Comparison of ENCODE assay signal across 8 cellular contexts in the genomic region with DNA sequence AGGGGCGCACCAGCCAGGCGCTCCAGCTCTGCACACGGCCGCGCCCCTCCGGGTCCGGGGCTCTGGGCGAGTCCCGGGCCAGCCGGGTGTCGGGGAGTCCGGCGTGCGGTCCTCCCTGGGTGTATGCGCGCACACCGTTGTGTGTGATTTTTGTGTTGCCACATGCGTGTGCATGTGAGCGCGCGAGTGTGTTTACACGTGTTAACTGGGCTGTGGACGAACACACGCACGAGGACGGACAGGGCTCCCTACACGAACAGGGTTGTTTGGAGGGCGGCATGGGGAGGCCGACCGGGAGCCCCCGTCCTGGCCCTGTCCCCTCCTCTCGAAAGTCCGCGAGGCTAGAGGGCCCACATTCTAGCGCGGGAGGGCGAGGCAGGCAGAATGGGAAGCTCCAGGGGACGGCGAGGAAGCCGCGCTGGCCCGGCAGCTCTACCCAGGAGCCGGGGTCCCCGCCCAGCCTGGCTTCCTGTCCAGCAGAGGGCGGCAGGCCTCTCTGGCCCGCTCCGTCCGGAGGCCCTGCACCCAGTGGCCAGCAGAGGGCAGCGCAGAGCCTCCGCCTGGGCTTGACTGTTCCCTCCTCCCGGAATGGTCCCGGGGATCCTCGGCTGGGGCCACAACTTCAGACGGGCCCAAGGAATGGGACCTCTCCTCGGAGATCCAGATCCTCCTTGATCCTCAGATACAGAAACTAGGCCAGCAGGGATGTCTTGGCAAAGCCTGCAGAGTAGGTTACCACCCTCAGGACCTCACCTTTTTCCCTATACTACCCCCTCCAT. TPM values are rescaled to one million over a fixed set of nuclear protein-coding genes. Genes with fewer than 3 reads are reported as not detected.
DNase-seq lines count a peak whose midpoint lies in the region; ATAC-seq, FAIRE-seq and TF ChIP-seq lines count a peak whose summit lies in the region.

No MANE protein-coding gene starts in this region.

- peak; percentile 78 for FAIRE-seq in GM12892 (lab: Jason Lieb, UNC)

- peak; percentile 63 for ATAC-seq in HG03342 (IDR thresholded peaks at IDR 0.05; ENCODE audit: unreplicated experiment)

- no peak for TF ChIP-seq POLR2A in GM12892 (IDR thresholded peaks at IDR 0.05; ENCODE audit: low read depth, low read length)

- peak; percentile 99 for DNase-seq in 8988T
- peak; percentile 94 for DNase-seq in GM12892 (ENCODE audit: insufficient read length)
- DNase-seq in NCI-H82 treated with DMSO at 0.1 percent for 48 hours (lab: John Stamatoyannopoulos, UW; ENCODE audit: unreplicated experiment) = peak; percentile 44
- DNase-seq in activated CD8-positive, alpha-beta memory T cell treated with anti-CD3 and anti-CD28 coated beads, Interleukin-2, amount 50 U/mL, for 4 hours = peak; percentile 58
- DNase-seq in epidermal melanocyte (ENCODE audit: insufficient read length, low spot score) = peak; percentile 97
- peak; percentile 89 for DNase-seq in midbrain (lab: John Stamatoyannopoulos, UW)
- peak; percentile 6 to 17 for DNase-seq in stimulated activated CD8-positive, alpha-beta memory T cell treated with anti-CD3 and anti-CD28 coated beads, Interleukin-15, amount 100 ng/mL, for 4 hours (ENCODE audit: low read depth in 2 of 2)

RNA-seq across cellular contexts. Expression of gene LINGO1, which starts 0.6 kb away (rescaled TPM):
- 0.11 TPM for polyA plus RNA-seq in GM12892 (2012; ENCODE audit: missing spikeins)

Comparison
In these comparisons a context has a peak if more than half of its experiments do, and no peak if none do; other contexts are left out.
1. Peak in every context shown above with its lines: DNase-seq and ATAC-seq.
2. DNase-seq: peak in every context shown above with its lines; median percentile 99 in 8988T; 97 in epidermal melanocyte; 94 in GM12892; 89 in midbrain; 58 in activated CD8-positive, alpha-beta memory T cell treated with anti-CD3 and anti-CD28 coated beads, Interleukin-2, amount 50 U/mL, for 4 hours; 44 in NCI-H82 treated with DMSO at 0.1 percent for 48 hours; 12 in stimulated activated CD8-positive, alpha-beta memory T cell treated with anti-CD3 and anti-CD28 coated beads, Interleukin-15, amount 100 ng/mL, for 4 hours.